ENCODE assay signal across 10 cellular contexts in the genomic region with DNA sequence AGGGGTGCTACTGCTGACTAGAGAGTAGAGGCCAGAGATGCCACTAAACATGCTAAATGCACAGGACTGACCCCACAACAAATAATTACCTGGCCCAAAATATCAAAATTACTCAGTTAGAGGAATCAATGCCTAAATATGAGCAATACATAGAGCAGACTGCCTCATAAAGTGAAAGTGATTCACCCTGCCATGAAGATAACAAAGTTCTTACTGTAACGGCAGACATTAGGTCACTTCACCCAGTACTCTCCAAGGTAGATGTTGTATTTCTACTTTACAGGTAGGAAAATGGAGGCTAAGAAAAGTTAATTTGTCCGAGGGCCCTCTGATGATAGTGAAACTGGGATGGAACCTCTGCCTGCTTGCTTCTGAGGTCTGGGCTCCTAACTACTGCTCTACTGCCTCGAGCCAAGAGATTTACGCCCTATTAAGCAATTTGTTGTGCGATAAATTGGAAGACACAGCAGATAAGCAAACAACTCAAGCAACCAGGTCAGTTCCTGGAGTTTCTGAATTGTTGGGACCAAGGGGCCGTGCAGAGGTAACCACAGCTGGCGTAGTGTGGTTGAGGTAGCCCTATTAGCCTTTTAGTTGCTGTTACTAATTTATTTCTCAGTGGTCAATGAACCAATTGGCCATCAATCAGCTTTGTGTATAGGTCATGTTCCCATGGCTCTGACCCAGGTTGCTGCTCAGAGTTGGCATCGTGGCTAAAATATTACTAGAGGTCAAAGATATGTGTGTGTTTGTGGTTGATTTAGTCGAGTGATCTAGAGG. TPM values are rescaled to one million over a fixed set of nuclear protein-coding genes. Genes with fewer than 3 reads are reported as not detected.
DNase-seq lines count a peak whose midpoint lies in the region; ATAC-seq, FAIRE-seq and TF ChIP-seq lines count a peak whose summit lies in the region.
"Had no signal": no experiment of that assay in that cellular context is flagged by ENCODE, and none has a peak within 500 bp of the region (broad histone marks: within the 10 kb centered on the region; RNA-seq: fewer than 3 reads in every experiment).

No MANE protein-coding gene starts in this region.

- 48 to 78% (median 58%) methylated on average over 9 of the region's 9 CpGs for WGBS in small intestine, 3 donors
- 88% methylated on average over 9 of the region's 9 CpGs for WGBS in hepatocyte (ENCODE audit: low lambda C conversion rate, missing lambda C conversion rate)

- peak overlapping the region; percentile 89 for H3K27ac Mint-ChIP-seq in activated CD4-positive, alpha-beta T cell treated with anti-CD3 and anti-CD28 coated beads, Interleukin-2, amount 10 ng/mL, durations not matched to agents 24 days and 14 days

- H3K9me3 ChIP-seq in small intestine (ENCODE audit: control insufficient read depth, low read depth) = no peaks in the 10 kb centered on the region
- H3K9me3 ChIP-seq in hepatocyte (ENCODE audit: low read depth) = no peaks in the 10 kb centered on the region

- H3K4me2 ChIP-seq in hepatocyte = no peak overlapping the region

- in situ Hi-C loops in astrocyte of the spinal cord (cut with HindIII; ENCODE audit: low sequenced_read_pairs) = no loop called here

- peaks cover 26% of the 10 kb centered on the region for H3K4me1 Mint-ChIP-seq in activated CD4-positive, alpha-beta T cell treated with anti-CD3 and anti-CD28 coated beads, Interleukin-2, amount 10 ng/mL, durations not matched to agents 24 days and 14 days

- H2AFZ ChIP-seq in hepatocyte = no peak overlapping the region

- peak overlapping the region; percentile 22 for H3K4me3 Mint-ChIP-seq in activated CD4-positive, alpha-beta T cell treated with anti-CD3 and anti-CD28 coated beads, Interleukin-2, amount 10 ng/mL, durations not matched to agents 24 days and 14 days

- H3K9me3 Mint-ChIP-seq in activated CD4-positive, alpha-beta T cell treated with anti-CD3 and anti-CD28 coated beads, Interleukin-2, amount 10 ng/mL, durations not matched to agents 24 days and 14 days = peaks cover 3% of the 10 kb centered on the region

- no peaks in the 10 kb centered on the region for H3K36me3 ChIP-seq in small intestine (ENCODE audit: control insufficient read depth in 2 of 2, insufficient read depth in 2 of 2, low read length in 2 of 2)
- H3K36me3 ChIP-seq in hepatocyte (replicated peaks; ENCODE audit: insufficient read depth, low read depth) = no peaks in the 10 kb centered on the region

- TF ChIP-seq CTCF in astrocyte of the spinal cord (IDR thresholded peaks at IDR 0.05; ENCODE audit: low read depth, low read length) = no peak
- no peak for TF ChIP-seq CTCF in hepatocyte (IDR thresholded peaks at IDR 0.05; ENCODE audit: poor library complexity)

- no peak overlapping the region for H3K27ac ChIP-seq in small intestine (ENCODE audit: low read depth in 1 of 2, low read length in 1 of 2)
- no peak overlapping the region for H3K27ac ChIP-seq in hepatocyte
- H3K27ac ChIP-seq: SK-N-MC had no signal

- no peak overlapping the region for H3K4me3 ChIP-seq in astrocyte of the spinal cord (ENCODE audit: low read depth, low read length)
- H3K4me3 ChIP-seq in small intestine (ENCODE audit: low read depth in 1 of 2, low read length in 2 of 2) = no peak overlapping the region
- H3K4me3 ChIP-seq in hepatocyte = no peak overlapping the region
- H3K4me3 ChIP-seq: SK-N-MC had no signal

- no peaks in the 10 kb centered on the region for H3K79me2 ChIP-seq in hepatocyte

- H3K9me2 ChIP-seq in hepatocyte (replicated peaks; ENCODE audit: insufficient read depth) = no peaks in the 10 kb centered on the region

- peak; percentile 71 for ATAC-seq in HG03342 (IDR thresholded peaks at IDR 0.05; ENCODE audit: unreplicated experiment)

- H3K36me3 Mint-ChIP-seq in activated CD4-positive, alpha-beta T cell treated with anti-CD3 and anti-CD28 coated beads, Interleukin-2, amount 10 ng/mL, durations not matched to agents 24 days and 14 days (ENCODE audit: low read depth) = peaks cover 4% of the 10 kb centered on the region

- intact Hi-C loops in activated CD4-positive, alpha-beta T cell treated with anti-CD3 and anti-CD28 coated beads, Interleukin-2, amount 10 ng/mL, durations not matched to agents 24 days and 14 days (cut with micrococcal nuclease) = loop anchor here (2.0 to 5.0 kb wide), 4 partner anchors 33 to 641 kb away; no protein-coding TSS in a partner anchor

- no peaks in the 10 kb centered on the region for H3K27me3 ChIP-seq in small intestine (ENCODE audit: control insufficient read depth in 2 of 2, insufficient read depth in 2 of 2, low read length in 2 of 2)
- H3K27me3 ChIP-seq in hepatocyte = no peaks in the 10 kb centered on the region

- FAIRE-seq in small intestine (lab: Jason Lieb, UNC) = no peak

- no peak for DNase-seq in activated CD4-positive, alpha-beta T cell treated with anti-CD3 and anti-CD28 coated beads, Interleukin-2, amount 10 ng/mL, durations not matched to agents 24 days and 14 days
- no peak for DNase-seq in activated CD4-positive, alpha-beta T cell treated with anti-CD3 and anti-CD28 coated beads, Interleukin-2, amount 50 U/mL, for 48 hours
- DNase-seq in astrocyte of the spinal cord (ENCODE audit: low read depth, low spot score) (peak; percentile 27), small intestine (peak; percentile 34), hepatocyte (ENCODE audit: low spot score) (no peak), DMS 273 treated with DMSO at 0.1 percent for 48 hours (lab: John Stamatoyannopoulos, UW) (no peak), OCI-M2 (lab: John Stamatoyannopoulos, UW; ENCODE audit: unreplicated experiment) (no peak)
- DNase-seq: NCI-H1436 treated with DMSO at 0.1 percent for 48 hours had no signal

- H3K4me1 ChIP-seq in small intestine (ENCODE audit: control insufficient read depth in 2 of 2, insufficient read depth in 1 of 2, low read depth in 1 of 2, low read length in 1 of 2) (no peaks in the 10 kb centered on the region), hepatocyte (ENCODE audit: insufficient read depth) (no peaks in the 10 kb centered on the region)

- no peaks in the 10 kb centered on the region for H3K27me3 Mint-ChIP-seq in activated CD4-positive, alpha-beta T cell treated with anti-CD3 and anti-CD28 coated beads, Interleukin-2, amount 10 ng/mL, durations not matched to agents 24 days and 14 days

- no peaks in the 10 kb centered on the region for H4K20me1 ChIP-seq in hepatocyte (ENCODE audit: insufficient read depth, poor library complexity, severe bottlenecking)

RNA-seq across cellular contexts. Expression of gene DHRS9, which starts 4.8 kb away (rescaled TPM):
- 4.5 and 5.2 TPM in 2 replicates for total RNA-seq in activated CD4-positive, alpha-beta T cell treated with anti-CD3 and anti-CD28 coated beads, Interleukin-2, amount 10 ng/mL, durations not matched to agents 24 days and 14 days
- polyA plus RNA-seq in small intestine (1 to 10 TPM in 2 of 3 donors, under 1 TPM in 1; 0.76 to 1.8 (median 1.1) TPM), hepatocyte (2.2 and 3.1 TPM in 2 replicates)
- 1.1 and 1.2 TPM in 2 replicates for total RNA-seq in hepatocyte

RNA-seq across cellular contexts. Expression of gene ABCB11, which starts 43.0 kb away (rescaled TPM):
- total RNA-seq in activated CD4-positive, alpha-beta T cell treated with anti-CD3 and anti-CD28 coated beads, Interleukin-2, amount 10 ng/mL, durations not matched to agents 24 days and 14 days = not detected in 2 replicates
- polyA plus RNA-seq in small intestine (under 1 TPM in 1 of 3 donors, not detected in 2; 0.03 TPM), hepatocyte (2.0 and 2.7 TPM in 2 replicates)
- total RNA-seq in hepatocyte = 7.3 and 9.2 TPM in 2 replicates

Comparison
In these comparisons a context has a peak if more than half of its experiments do, and no peak if none do; other contexts are left out.
1. DNase-seq: peak in astrocyte of the spinal cord (single experiment) and small intestine (single experiment); none in activated CD4-positive, alpha-beta T cell treated with anti-CD3 and anti-CD28 coated beads, Interleukin-2, amount 10 ng/mL, durations not matched to agents 24 days and 14 days (single experiment), activated CD4-positive, alpha-beta T cell treated with anti-CD3 and anti-CD28 coated beads, Interleukin-2, amount 50 U/mL, for 48 hours (0 of 2), hepatocyte (single experiment), DMS 273 treated with DMSO at 0.1 percent for 48 hours (single experiment) and OCI-M2 (single experiment).